In the genomic region with DNA sequence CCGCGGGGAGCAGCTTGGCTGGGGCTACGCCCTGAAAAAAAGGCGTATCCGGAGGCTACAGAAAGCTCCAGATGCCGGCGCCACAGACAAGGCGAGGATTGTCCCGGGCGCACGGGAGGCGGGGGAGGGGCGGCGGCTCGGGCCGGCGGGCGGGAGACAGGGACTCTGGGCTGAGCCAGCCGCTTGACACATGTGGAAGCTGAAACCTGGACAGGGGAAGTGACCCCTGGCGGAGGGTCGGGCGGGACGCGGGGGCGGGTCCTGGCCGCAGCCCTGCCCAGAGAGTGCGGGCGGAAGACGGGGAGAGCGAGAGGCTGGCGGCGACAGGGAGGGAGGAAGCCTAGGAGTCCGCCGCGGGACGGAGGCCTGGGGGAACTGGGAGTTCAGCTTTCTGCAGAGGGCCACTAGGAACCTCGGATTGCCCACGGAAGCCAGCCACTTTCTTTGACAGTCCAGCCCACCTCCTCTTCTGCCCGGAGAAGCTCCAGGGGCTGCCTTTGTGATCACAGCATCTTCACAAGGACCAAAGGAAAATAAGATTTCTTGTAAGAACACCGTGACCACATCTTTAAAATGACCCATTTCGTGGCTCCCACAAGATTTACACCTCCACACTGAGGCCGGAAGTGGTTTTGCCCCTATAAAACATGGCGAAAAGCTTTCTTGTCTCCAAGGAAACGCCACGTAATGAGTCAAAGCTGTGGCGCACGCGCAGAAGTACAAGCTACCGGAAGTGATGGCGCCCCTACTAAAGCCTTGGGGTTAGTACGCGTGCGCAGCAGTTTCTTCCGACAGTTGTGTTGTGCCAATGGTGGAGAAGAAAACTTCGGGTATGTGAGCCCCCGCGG, we compare ENCODE assay signal across 1 cellular context.
A peak's percentile ranks its signal among the peaks of the same experiment; 100 is the strongest.
TF ChIP-seq lines count a peak whose summit lies in the region.

A gene with protein sequence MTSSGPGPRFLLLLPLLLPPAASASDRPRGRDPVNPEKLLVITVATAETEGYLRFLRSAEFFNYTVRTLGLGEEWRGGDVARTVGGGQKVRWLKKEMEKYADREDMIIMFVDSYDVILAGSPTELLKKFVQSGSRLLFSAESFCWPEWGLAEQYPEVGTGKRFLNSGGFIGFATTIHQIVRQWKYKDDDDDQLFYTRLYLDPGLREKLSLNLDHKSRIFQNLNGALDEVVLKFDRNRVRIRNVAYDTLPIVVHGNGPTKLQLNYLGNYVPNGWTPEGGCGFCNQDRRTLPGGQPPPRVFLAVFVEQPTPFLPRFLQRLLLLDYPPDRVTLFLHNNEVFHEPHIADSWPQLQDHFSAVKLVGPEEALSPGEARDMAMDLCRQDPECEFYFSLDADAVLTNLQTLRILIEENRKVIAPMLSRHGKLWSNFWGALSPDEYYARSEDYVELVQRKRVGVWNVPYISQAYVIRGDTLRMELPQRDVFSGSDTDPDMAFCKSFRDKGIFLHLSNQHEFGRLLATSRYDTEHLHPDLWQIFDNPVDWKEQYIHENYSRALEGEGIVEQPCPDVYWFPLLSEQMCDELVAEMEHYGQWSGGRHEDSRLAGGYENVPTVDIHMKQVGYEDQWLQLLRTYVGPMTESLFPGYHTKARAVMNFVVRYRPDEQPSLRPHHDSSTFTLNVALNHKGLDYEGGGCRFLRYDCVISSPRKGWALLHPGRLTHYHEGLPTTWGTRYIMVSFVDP (minus strand): TSS at position 194 of the 848 bp plus-strand sequence. CDS start 307 bp downstream, outside the sequence.
A gene (plus strand): TSS at position 778 of the 848 bp plus-strand sequence. CDS start 31 bp downstream, at position 809.

TF ChIP-seq in HepG2, 621 proteins besides CTCF, POLR2A, EP300 and RAD21 (continued from another document and continues in another):
- TF ChIP-seq GABPA (IDR thresholded peaks at IDR 0.05; ENCODE audit: low read depth, low read length) (peak; percentile 74), GABPA (CRISPR knock-in tag; IDR thresholded peaks at IDR 0.05; ENCODE audit: low read depth) (peak; percentile 97), TP53 (CRISPR knock-in tag; conservative IDR thresholded peaks at IDR 0.05) (no peak), KLF11 (CRISPR knock-in tag; IDR thresholded peaks at IDR 0.05) (peak; percentile 20), HNRNPK (IDR thresholded peaks at IDR 0.05; ENCODE audit: low read depth, low read length, poor library complexity, severe bottlenecking) (peak; percentile 6), ZNF709 (CRISPR knock-in tag; IDR thresholded peaks at IDR 0.05) (peak; percentile 46), MYC (CRISPR knock-in tag; IDR thresholded peaks at IDR 0.05; ENCODE audit: borderline replicate concordance) (peak; percentile 91), HNF4A (CRISPR knock-in tag; IDR thresholded peaks at IDR 0.05) (peak; percentile 47), CBFB (CRISPR knock-in tag; IDR thresholded peaks at IDR 0.05) (peak; percentile 78), ARHGAP35 (CRISPR knock-in tag; IDR thresholded peaks at IDR 0.05; ENCODE audit: borderline replicate concordance) (no peak), KDM3A (CRISPR knock-in tag; IDR thresholded peaks at IDR 0.05; ENCODE audit: low read depth) (no peak; the same call in 1 of the 2 replicates), PHF21A (CRISPR knock-in tag; IDR thresholded peaks at IDR 0.05) (0 out of 2 replicates have a peak, but pooled peaks have one; percentile 61), ZMYM4 (CRISPR knock-in tag; IDR thresholded peaks at IDR 0.05) (peak; percentile 77), ZKSCAN5 (CRISPR knock-in tag; IDR thresholded peaks at IDR 0.05) (0 out of 2 replicates have a peak, but pooled peaks have one; percentile 3), AHR (CRISPR knock-in tag; IDR thresholded peaks at IDR 0.05) (no peak), ZNF317 (CRISPR knock-in tag; IDR thresholded peaks at IDR 0.05) (peak; percentile 35; the same call in 1 of the 2 replicates), ZBTB38 (CRISPR knock-in tag; IDR thresholded peaks at IDR 0.05) (peak; percentile 31; the same call in 1 of the 2 replicates), ZNF333 (CRISPR knock-in tag; IDR thresholded peaks at IDR 0.05; ENCODE audit: borderline replicate concordance) (no peak)
- TF ChIP-seq, protein P1, sequence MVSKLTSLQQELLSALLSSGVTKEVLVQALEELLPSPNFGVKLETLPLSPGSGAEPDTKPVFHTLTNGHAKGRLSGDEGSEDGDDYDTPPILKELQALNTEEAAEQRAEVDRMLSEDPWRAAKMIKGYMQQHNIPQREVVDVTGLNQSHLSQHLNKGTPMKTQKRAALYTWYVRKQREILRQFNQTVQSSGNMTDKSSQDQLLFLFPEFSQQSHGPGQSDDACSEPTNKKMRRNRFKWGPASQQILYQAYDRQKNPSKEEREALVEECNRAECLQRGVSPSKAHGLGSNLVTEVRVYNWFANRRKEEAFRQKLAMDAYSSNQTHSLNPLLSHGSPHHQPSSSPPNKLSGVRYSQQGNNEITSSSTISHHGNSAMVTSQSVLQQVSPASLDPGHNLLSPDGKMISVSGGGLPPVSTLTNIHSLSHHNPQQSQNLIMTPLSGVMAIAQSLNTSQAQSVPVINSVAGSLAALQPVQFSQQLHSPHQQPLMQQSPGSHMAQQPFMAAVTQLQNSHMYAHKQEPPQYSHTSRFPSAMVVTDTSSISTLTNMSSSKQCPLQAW (CRISPR knock-in tag; IDR thresholded peaks at IDR 0.05), result no peak
- TF ChIP-seq, protein P2, sequence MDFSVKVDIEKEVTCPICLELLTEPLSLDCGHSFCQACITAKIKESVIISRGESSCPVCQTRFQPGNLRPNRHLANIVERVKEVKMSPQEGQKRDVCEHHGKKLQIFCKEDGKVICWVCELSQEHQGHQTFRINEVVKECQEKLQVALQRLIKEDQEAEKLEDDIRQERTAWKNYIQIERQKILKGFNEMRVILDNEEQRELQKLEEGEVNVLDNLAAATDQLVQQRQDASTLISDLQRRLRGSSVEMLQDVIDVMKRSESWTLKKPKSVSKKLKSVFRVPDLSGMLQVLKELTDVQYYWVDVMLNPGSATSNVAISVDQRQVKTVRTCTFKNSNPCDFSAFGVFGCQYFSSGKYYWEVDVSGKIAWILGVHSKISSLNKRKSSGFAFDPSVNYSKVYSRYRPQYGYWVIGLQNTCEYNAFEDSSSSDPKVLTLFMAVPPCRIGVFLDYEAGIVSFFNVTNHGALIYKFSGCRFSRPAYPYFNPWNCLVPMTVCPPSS (IDR thresholded peaks at IDR 0.05), result no peak
- TF ChIP-seq, protein P3, sequence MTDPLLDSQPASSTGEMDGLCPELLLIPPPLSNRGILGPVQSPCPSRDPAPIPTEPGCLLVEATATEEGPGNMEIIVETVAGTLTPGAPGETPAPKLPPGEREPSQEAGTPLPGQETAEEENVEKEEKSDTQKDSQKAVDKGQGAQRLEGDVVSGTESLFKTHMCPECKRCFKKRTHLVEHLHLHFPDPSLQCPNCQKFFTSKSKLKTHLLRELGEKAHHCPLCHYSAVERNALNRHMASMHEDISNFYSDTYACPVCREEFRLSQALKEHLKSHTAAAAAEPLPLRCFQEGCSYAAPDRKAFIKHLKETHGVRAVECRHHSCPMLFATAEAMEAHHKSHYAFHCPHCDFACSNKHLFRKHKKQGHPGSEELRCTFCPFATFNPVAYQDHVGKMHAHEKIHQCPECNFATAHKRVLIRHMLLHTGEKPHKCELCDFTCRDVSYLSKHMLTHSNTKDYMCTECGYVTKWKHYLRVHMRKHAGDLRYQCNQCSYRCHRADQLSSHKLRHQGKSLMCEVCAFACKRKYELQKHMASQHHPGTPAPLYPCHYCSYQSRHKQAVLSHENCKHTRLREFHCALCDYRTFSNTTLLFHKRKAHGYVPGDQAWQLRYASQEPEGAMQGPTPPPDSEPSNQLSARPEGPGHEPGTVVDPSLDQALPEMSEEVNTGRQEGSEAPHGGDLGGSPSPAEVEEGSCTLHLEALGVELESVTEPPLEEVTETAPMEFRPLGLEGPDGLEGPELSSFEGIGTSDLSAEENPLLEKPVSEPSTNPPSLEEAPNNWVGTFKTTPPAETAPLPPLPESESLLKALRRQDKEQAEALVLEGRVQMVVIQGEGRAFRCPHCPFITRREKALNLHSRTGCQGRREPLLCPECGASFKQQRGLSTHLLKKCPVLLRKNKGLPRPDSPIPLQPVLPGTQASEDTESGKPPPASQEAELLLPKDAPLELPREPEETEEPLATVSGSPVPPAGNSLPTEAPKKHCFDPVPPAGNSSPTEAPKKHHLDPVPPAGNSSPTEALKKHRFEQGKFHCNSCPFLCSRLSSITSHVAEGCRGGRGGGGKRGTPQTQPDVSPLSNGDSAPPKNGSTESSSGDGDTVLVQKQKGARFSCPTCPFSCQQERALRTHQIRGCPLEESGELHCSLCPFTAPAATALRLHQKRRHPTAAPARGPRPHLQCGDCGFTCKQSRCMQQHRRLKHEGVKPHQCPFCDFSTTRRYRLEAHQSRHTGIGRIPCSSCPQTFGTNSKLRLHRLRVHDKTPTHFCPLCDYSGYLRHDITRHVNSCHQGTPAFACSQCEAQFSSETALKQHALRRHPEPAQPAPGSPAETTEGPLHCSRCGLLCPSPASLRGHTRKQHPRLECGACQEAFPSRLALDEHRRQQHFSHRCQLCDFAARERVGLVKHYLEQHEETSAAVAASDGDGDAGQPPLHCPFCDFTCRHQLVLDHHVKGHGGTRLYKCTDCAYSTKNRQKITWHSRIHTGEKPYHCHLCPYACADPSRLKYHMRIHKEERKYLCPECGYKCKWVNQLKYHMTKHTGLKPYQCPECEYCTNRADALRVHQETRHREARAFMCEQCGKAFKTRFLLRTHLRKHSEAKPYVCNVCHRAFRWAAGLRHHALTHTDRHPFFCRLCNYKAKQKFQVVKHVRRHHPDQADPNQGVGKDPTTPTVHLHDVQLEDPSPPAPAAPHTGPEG (CRISPR knock-in tag; IDR thresholded peaks at IDR 0.05), result peak; percentile 48
- TF ChIP-seq, protein P4, sequence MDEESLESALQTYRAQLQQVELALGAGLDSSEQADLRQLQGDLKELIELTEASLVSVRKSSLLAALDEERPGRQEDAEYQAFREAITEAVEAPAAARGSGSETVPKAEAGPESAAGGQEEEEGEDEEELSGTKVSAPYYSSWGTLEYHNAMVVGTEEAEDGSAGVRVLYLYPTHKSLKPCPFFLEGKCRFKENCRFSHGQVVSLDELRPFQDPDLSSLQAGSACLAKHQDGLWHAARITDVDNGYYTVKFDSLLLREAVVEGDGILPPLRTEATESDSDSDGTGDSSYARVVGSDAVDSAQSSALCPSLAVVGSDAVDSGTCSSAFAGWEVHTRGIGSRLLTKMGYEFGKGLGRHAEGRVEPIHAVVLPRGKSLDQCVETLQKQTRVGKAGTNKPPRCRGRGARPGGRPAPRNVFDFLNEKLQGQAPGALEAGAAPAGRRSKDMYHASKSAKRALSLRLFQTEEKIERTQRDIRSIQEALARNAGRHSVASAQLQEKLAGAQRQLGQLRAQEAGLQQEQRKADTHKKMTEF (CRISPR knock-in tag; IDR thresholded peaks at IDR 0.05), result 0 out of 2 replicates have a peak, but pooled peaks have one; percentile 67
- TF ChIP-seq, protein P5, sequence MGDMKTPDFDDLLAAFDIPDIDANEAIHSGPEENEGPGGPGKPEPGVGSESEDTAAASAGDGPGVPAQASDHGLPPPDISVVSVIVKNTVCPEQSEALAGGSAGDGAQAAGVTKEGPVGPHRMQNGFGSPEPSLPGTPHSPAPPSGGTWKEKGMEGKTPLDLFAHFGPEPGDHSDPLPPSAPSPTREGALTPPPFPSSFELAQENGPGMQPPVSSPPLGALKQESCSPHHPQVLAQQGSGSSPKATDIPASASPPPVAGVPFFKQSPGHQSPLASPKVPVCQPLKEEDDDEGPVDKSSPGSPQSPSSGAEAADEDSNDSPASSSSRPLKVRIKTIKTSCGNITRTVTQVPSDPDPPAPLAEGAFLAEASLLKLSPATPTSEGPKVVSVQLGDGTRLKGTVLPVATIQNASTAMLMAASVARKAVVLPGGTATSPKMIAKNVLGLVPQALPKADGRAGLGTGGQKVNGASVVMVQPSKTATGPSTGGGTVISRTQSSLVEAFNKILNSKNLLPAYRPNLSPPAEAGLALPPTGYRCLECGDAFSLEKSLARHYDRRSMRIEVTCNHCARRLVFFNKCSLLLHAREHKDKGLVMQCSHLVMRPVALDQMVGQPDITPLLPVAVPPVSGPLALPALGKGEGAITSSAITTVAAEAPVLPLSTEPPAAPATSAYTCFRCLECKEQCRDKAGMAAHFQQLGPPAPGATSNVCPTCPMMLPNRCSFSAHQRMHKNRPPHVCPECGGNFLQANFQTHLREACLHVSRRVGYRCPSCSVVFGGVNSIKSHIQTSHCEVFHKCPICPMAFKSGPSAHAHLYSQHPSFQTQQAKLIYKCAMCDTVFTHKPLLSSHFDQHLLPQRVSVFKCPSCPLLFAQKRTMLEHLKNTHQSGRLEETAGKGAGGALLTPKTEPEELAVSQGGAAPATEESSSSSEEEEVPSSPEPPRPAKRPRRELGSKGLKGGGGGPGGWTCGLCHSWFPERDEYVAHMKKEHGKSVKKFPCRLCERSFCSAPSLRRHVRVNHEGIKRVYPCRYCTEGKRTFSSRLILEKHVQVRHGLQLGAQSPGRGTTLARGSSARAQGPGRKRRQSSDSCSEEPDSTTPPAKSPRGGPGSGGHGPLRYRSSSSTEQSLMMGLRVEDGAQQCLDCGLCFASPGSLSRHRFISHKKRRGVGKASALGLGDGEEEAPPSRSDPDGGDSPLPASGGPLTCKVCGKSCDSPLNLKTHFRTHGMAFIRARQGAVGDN (CRISPR knock-in tag; IDR thresholded peaks at IDR 0.05), result peak; percentile 84
- TF ChIP-seq, protein P6, sequence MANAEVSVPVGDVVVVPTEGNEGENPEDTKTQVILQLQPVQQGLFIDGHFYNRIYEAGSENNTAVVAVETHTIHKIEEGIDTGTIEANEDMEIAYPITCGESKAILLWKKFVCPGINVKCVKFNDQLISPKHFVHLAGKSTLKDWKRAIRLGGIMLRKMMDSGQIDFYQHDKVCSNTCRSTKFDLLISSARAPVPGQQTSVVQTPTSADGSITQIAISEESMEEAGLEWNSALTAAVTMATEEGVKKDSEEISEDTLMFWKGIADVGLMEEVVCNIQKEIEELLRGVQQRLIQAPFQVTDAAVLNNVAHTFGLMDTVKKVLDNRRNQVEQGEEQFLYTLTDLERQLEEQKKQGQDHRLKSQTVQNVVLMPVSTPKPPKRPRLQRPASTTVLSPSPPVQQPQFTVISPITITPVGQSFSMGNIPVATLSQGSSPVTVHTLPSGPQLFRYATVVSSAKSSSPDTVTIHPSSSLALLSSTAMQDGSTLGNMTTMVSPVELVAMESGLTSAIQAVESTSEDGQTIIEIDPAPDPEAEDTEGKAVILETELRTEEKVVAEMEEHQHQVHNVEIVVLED (CRISPR knock-in tag; IDR thresholded peaks at IDR 0.05; ENCODE audit: borderline replicate concordance), result peak; percentile 55; the same call in 1 of the 2 replicates
- TF ChIP-seq, protein P7, sequence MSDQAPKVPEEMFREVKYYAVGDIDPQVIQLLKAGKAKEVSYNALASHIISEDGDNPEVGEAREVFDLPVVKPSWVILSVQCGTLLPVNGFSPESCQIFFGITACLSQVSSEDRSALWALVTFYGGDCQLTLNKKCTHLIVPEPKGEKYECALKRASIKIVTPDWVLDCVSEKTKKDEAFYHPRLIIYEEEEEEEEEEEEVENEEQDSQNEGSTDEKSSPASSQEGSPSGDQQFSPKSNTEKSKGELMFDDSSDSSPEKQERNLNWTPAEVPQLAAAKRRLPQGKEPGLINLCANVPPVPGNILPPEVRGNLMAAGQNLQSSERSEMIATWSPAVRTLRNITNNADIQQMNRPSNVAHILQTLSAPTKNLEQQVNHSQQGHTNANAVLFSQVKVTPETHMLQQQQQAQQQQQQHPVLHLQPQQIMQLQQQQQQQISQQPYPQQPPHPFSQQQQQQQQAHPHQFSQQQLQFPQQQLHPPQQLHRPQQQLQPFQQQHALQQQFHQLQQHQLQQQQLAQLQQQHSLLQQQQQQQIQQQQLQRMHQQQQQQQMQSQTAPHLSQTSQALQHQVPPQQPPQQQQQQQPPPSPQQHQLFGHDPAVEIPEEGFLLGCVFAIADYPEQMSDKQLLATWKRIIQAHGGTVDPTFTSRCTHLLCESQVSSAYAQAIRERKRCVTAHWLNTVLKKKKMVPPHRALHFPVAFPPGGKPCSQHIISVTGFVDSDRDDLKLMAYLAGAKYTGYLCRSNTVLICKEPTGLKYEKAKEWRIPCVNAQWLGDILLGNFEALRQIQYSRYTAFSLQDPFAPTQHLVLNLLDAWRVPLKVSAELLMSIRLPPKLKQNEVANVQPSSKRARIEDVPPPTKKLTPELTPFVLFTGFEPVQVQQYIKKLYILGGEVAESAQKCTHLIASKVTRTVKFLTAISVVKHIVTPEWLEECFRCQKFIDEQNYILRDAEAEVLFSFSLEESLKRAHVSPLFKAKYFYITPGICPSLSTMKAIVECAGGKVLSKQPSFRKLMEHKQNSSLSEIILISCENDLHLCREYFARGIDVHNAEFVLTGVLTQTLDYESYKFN (CRISPR knock-in tag; conservative IDR thresholded peaks at IDR 0.05), result peak; percentile 47; the same call in 1 of the 2 replicates
